Comparison of ENCODE assay signal across 23 cellular contexts in the genomic region with DNA sequence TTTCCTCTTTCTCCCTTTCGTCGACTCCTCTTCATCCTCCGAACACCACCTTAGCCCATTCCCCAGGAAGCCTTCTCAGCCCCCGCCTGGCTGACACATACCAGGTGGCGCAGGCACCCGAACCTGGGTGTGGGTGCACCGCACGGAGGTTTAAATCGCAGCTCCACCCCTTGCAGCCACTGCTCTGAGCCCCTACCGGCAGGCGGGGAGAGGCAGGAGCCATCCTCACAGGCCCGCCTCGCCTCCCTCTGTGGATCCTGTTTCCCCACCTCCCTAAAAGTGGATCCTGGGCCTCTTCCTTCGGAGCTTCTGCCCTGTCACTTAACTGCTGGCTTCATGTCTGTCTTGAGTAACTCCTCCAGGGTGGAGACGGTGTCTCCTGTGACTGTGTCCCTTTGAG.
"Had no signal": no experiment of that assay in that cellular context is flagged by ENCODE, and none has a peak within 500 bp of the region (broad histone marks: within the 10 kb centered on the region; RNA-seq: fewer than 3 reads in every experiment).

No MANE protein-coding gene starts in this region.

- H3K4me3 ChIP-seq: dorsolateral prefrontal cortex, gastrocnemius medialis, heart right ventricle, left ventricle myocardium inferior, lower lobe of right lung, pancreas, right lobe of liver, tibial artery, upper lobe of right lung, vagina had no signal

- H3K9me3 Mint-ChIP-seq: immature natural killer cell; natural killer cell treated with Interleukin-12 subunit alpha and Interleukin-12 subunit beta and Interleukin-15 and Interleukin-18, amount 100 ng/mL, for 72 hours; stimulated activated effector memory CD8-positive, alpha-beta T cell treated with anti-CD3 and anti-CD28 coated beads, Interleukin-12 subunit alpha, Interleukin-12 subunit beta, amount 100 ng/mL, for 72 hours; stimulated activated naive CD8-positive, alpha-beta T cell treated with anti-CD3 and anti-CD28 coated beads, Interleukin-15, Interleukin-2, amounts not matched to agents 100 ng/mL and 50 ng/mL, for 24 hours had no signal

- H3K4me1 Mint-ChIP-seq: immature natural killer cell; stimulated activated effector memory CD8-positive, alpha-beta T cell treated with anti-CD3 and anti-CD28 coated beads, Interleukin-12 subunit alpha, Interleukin-12 subunit beta, amount 100 ng/mL, for 72 hours had no signal

- DNase-seq: cortex of kidney; dorsolateral prefrontal cortex; effector CD8-positive, alpha-beta T cell; gastrocnemius medialis; heart right ventricle; immature natural killer cell; left ventricle myocardium inferior; lower lobe of right lung; mesenchymal stem cell; midbrain; occipital lobe; right lobe of liver; stimulated activated CD4-positive, alpha-beta T cell treated with anti-CD3 and anti-CD28 coated beads, Interleukin-4, amount 100 ng/mL, for 1 hour; stimulated activated CD8-positive, alpha-beta memory T cell treated with anti-CD3 and anti-CD28 coated beads, Interleukin-4, amount 100 ng/mL, for 48 hours; tibial artery; upper lobe of right lung had no signal

- H3K4me1 ChIP-seq: gastrocnemius medialis, heart right ventricle, left ventricle myocardium inferior, lower lobe of right lung, right lobe of liver, tibial artery, upper lobe of right lung, vagina had no signal

- H3K36me3 Mint-ChIP-seq: immature natural killer cell; natural killer cell treated with Interleukin-12 subunit alpha and Interleukin-12 subunit beta and Interleukin-15 and Interleukin-18, amount 100 ng/mL, for 72 hours; stimulated activated effector memory CD8-positive, alpha-beta T cell treated with anti-CD3 and anti-CD28 coated beads, Interleukin-12 subunit alpha, Interleukin-12 subunit beta, amount 100 ng/mL, for 72 hours had no signal

- ATAC-seq: esophagus mucosa; gastrocnemius medialis; heart right ventricle; lower lobe of right lung; pancreas; right lobe of liver; stimulated activated effector memory CD8-positive, alpha-beta T cell treated with anti-CD3 and anti-CD28 coated beads, Interleukin-12 subunit alpha, Interleukin-12 subunit beta, amount 100 ng/mL, for 72 hours; upper lobe of right lung had no signal

- H3K27ac Mint-ChIP-seq: immature natural killer cell; natural killer cell treated with Interleukin-12 subunit alpha and Interleukin-12 subunit beta and Interleukin-15 and Interleukin-18, amount 100 ng/mL, for 72 hours; progenitor cell of endocrine pancreas; stimulated activated effector memory CD8-positive, alpha-beta T cell treated with anti-CD3 and anti-CD28 coated beads, Interleukin-12 subunit alpha, Interleukin-12 subunit beta, amount 100 ng/mL, for 72 hours; stimulated activated naive CD8-positive, alpha-beta T cell treated with anti-CD3 and anti-CD28 coated beads, Interleukin-15, Interleukin-2, amounts not matched to agents 100 ng/mL and 50 ng/mL, for 24 hours had no signal

- H3K9me3 ChIP-seq: gastrocnemius medialis, heart right ventricle, left ventricle myocardium inferior, lower lobe of right lung, pancreas, right lobe of liver, tibial artery, upper lobe of right lung, vagina had no signal

- H3K27me3 ChIP-seq: pancreas, right lobe of liver, vagina had no signal

- H3K27ac ChIP-seq: dorsolateral prefrontal cortex, gastrocnemius medialis, heart right ventricle, left ventricle myocardium inferior, lower lobe of right lung, pancreas, right lobe of liver, tibial artery, upper lobe of right lung, vagina had no signal

- H3K4me3 Mint-ChIP-seq: immature natural killer cell; natural killer cell treated with Interleukin-12 subunit alpha and Interleukin-12 subunit beta and Interleukin-15 and Interleukin-18, amount 100 ng/mL, for 72 hours; stimulated activated effector memory CD8-positive, alpha-beta T cell treated with anti-CD3 and anti-CD28 coated beads, Interleukin-12 subunit alpha, Interleukin-12 subunit beta, amount 100 ng/mL, for 72 hours; stimulated activated naive CD8-positive, alpha-beta T cell treated with anti-CD3 and anti-CD28 coated beads, Interleukin-15, Interleukin-2, amounts not matched to agents 100 ng/mL and 50 ng/mL, for 24 hours had no signal

- H3K36me3 ChIP-seq: gastrocnemius medialis, heart right ventricle, left ventricle myocardium inferior, lower lobe of right lung, pancreas, right lobe of liver, tibial artery, upper lobe of right lung, vagina had no signal
